25 cellular contexts compared by ENCODE assay signal in the genomic region with DNA sequence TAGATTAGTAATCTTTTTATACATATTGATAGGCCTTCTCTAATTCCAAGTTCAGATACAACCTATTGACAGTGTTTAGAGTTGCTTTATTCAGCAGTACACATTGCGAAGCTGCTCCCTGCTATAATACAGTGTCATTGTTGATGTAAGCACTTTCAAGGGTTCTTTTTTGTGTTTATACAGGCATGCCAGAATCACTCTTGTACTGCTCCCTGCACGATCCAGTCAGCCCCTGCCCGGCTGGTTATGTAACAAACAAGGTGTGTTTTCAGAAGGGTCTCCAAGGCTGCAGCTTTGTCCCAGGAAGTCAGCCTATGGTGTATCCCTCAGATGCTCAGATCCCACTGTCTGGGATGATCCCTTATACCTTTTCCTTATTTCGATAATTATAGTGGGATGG.
"Had no signal": no experiment of that assay in that cellular context is flagged by ENCODE, and none has a peak within 500 bp of the region (broad histone marks: within the 10 kb centered on the region; RNA-seq: fewer than 3 reads in every experiment).

No MANE protein-coding gene starts in this region.

- ATAC-seq: left cardiac atrium; left lobe of liver; naive thymus-derived CD4-positive, alpha-beta T cell; natural killer cell treated with Interleukin-12 subunit alpha and Interleukin-12 subunit beta and Interleukin-15 and Interleukin-18, amount 100 ng/mL, for 72 hours; right lobe of liver; stimulated activated memory B cell treated with anti-CD40 and anti-IgM and Interleukin-4, amounts not matched to agents 10 μg/mL and 1 μg/mL and 100 μg/mL, for 72 hours; stimulated activated naive CD8-positive, alpha-beta T cell treated with anti-CD3 and anti-CD28 coated beads, Interleukin-15, amount 100 ng/mL, for 72 hours had no signal

- H3K4me3 Mint-ChIP-seq: mesothelial cell of epicardium; naive thymus-derived CD4-positive, alpha-beta T cell; natural killer cell treated with Interleukin-12 subunit alpha and Interleukin-12 subunit beta and Interleukin-15 and Interleukin-18, amount 100 ng/mL, for 72 hours; stimulated activated memory B cell treated with anti-CD40 and anti-IgM and Interleukin-4, amounts not matched to agents 10 μg/mL and 1 μg/mL and 100 μg/mL, for 72 hours; stimulated activated naive CD8-positive, alpha-beta T cell treated with anti-CD3 and anti-CD28 coated beads, Interleukin-15, amount 100 ng/mL, for 72 hours had no signal

- DNase-seq: hippocampal formation; kidney glomerular epithelial cell; left cardiac atrium; mesendoderm; naive thymus-derived CD4-positive, alpha-beta T cell; ovary; right lobe of liver; stimulated activated CD4-positive, alpha-beta T cell treated with anti-CD3 and anti-CD28 coated beads, Interleukin-1b, Interleukin-23, amount 100 ng/mL, for 48 hours; stimulated activated CD4-positive, alpha-beta T cell treated with anti-CD3 and anti-CD28 coated beads, Interleukin-2, amount 100 ng/mL, for 48 hours; stimulated activated CD4-positive, alpha-beta T cell treated with anti-CD3 and anti-CD28 coated beads, Interleukin-4, amount 100 ng/mL, for 4 hours; stimulated activated CD8-positive, alpha-beta memory T cell treated with anti-CD3 and anti-CD28 coated beads, Interleukin-4, amount 100 ng/mL, for 48 hours; stimulated activated naive CD4-positive, alpha-beta T cell treated with Interleukin-2 at 50 U/mL for 16 hours; stimulated activated naive CD8-positive, alpha-beta T cell treated with anti-CD3 and anti-CD28 coated beads, Interleukin-15, amount 100 ng/mL, for 72 hours; testis; tibial artery; trophoblast cell; uterus had no signal

- H3K36me3 ChIP-seq: ovary, uterus had no signal

- H3K4me1 ChIP-seq: right atrium auricular region, right lobe of liver, testis, uterus had no signal

- H3K4me3 ChIP-seq: lung, ovary, right atrium auricular region, right lobe of liver, smooth muscle cell, testis, tibial artery, uterus had no signal

- H3K9me3 ChIP-seq: ovary, right atrium auricular region, right lobe of liver, testis, tibial artery, uterus had no signal

- H3K27ac ChIP-seq: ovary, right atrium auricular region, right lobe of liver, testis, tibial artery, uterus had no signal

- H3K27ac Mint-ChIP-seq: mesothelial cell of epicardium; naive thymus-derived CD4-positive, alpha-beta T cell; natural killer cell treated with Interleukin-12 subunit alpha and Interleukin-12 subunit beta and Interleukin-15 and Interleukin-18, amount 100 ng/mL, for 72 hours; progenitor cell of endocrine pancreas; stimulated activated memory B cell treated with anti-CD40 and anti-IgM and Interleukin-4, amounts not matched to agents 10 μg/mL and 1 μg/mL and 100 μg/mL, for 72 hours; stimulated activated naive CD8-positive, alpha-beta T cell treated with anti-CD3 and anti-CD28 coated beads, Interleukin-15, amount 100 ng/mL, for 72 hours had no signal

- H3K27me3 Mint-ChIP-seq: naive thymus-derived CD4-positive, alpha-beta T cell; natural killer cell treated with Interleukin-12 subunit alpha and Interleukin-12 subunit beta and Interleukin-15 and Interleukin-18, amount 100 ng/mL, for 72 hours; progenitor cell of endocrine pancreas; stimulated activated memory B cell treated with anti-CD40 and anti-IgM and Interleukin-4, amounts not matched to agents 10 μg/mL and 1 μg/mL and 100 μg/mL, for 72 hours; stimulated activated naive CD8-positive, alpha-beta T cell treated with anti-CD3 and anti-CD28 coated beads, Interleukin-15, amount 100 ng/mL, for 72 hours had no signal

- H3K9me3 Mint-ChIP-seq: naive thymus-derived CD4-positive, alpha-beta T cell; natural killer cell treated with Interleukin-12 subunit alpha and Interleukin-12 subunit beta and Interleukin-15 and Interleukin-18, amount 100 ng/mL, for 72 hours; stimulated activated memory B cell treated with anti-CD40 and anti-IgM and Interleukin-4, amounts not matched to agents 10 μg/mL and 1 μg/mL and 100 μg/mL, for 72 hours; stimulated activated naive CD8-positive, alpha-beta T cell treated with anti-CD3 and anti-CD28 coated beads, Interleukin-15, amount 100 ng/mL, for 72 hours had no signal

- H3K4me1 Mint-ChIP-seq: stimulated activated naive CD8-positive, alpha-beta T cell treated with anti-CD3 and anti-CD28 coated beads, Interleukin-15, amount 100 ng/mL, for 72 hours had no signal

- H3K27me3 ChIP-seq: ovary, right atrium auricular region, right lobe of liver, testis, tibial artery, uterus had no signal
